Comparison of ENCODE assay signal across 14 cellular contexts in genomic region chr1:154147510-154147909, GRCh38. TPM values are rescaled to one million over a fixed set of nuclear protein-coding genes. Genes with fewer than 3 reads are reported as not detected.
"Had no signal": no experiment of that assay in that cellular context is flagged by ENCODE, and none has a peak within 500 bp of the region (broad histone marks: within the 10 kb centered on the region; RNA-seq: fewer than 3 reads in every experiment).

No MANE protein-coding gene starts in this region.

RNA-seq across cellular contexts. Expression of gene NUP210L, which starts 7.4 kb away (rescaled TPM):
- total RNA-seq: suprapubic skin, transverse colon, vagina had no signal
- polyA plus RNA-seq: stomach had no signal

RNA-seq across cellular contexts. Expression of gene CFAP141, which starts 58.6 kb away (rescaled TPM):
- total RNA-seq: stomach, subcutaneous adipose tissue, suprapubic skin, temporal lobe, thoracic aorta, thyroid gland, tibial nerve, transverse colon, upper lobe of right lung, ureter, urinary bladder, uterus, vagina had no signal
- polyA plus RNA-seq: stomach, thymus, urinary bladder had no signal
